Comparison of ENCODE assay signal across 29 cellular contexts in the genomic region with DNA sequence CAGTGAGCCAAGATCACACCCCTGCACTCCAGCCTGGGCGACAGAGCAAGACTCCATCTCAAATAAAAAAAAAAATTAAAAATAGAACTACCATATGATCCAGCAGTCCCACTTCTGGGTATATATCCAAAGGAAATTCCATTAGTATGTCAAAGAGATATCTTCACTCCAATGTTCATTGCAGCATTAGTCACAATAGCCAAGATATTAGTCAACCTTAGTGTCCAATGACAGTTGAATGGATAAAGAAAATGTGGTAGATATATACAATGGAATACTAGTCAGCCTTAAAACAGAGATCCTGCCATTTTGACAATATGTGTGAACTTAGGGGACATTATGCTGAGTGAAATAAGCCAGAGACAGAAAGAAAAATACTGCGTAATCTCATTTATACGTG.
"Had no signal": no experiment of that assay in that cellular context is flagged by ENCODE, and none has a peak within 500 bp of the region (broad histone marks: within the 10 kb centered on the region; RNA-seq: fewer than 3 reads in every experiment).

No MANE protein-coding gene starts in this region.

- ATAC-seq: heart right ventricle; left lung; right lobe of liver; stimulated activated effector memory CD8-positive, alpha-beta T cell treated with anti-CD3 and anti-CD28 coated beads, Interleukin-12 subunit alpha, Interleukin-12 subunit beta, amount 100 ng/mL, for 72 hours; T-helper 17 cell had no signal

- H3K27ac ChIP-seq: ascending aorta, brain microvascular endothelial cell, colonic mucosa, heart right ventricle, left lung, neutrophil, right lobe of liver, thoracic aorta, uterus had no signal

- H3K4me1 Mint-ChIP-seq: activated CD4-positive, alpha-beta memory T cell treated with anti-CD3 and anti-CD28 coated beads, Interleukin-2, amount 10 ng/mL, durations not matched to agents 7 days and 5 days; activated CD4-positive, alpha-beta T cell treated with anti-CD3 and anti-CD28 coated beads, Interleukin-2, amount 10 ng/mL, durations not matched to agents 7 days and 5 days; activated naive CD4-positive, alpha-beta T cell treated with anti-CD3 and anti-CD28 coated beads, Interleukin-2, amount 10 ng/mL, durations not matched to agents 7 days and 5 days; activated naive CD8-positive, alpha-beta T cell treated with anti-CD3 and anti-CD28 coated beads, Interleukin-2, amount 10 ng/mL, durations not matched to agents 7 days and 5 days; central memory CD8-positive, alpha-beta T cell; nephron; stimulated activated effector memory CD8-positive, alpha-beta T cell treated with anti-CD3 and anti-CD28 coated beads, Interleukin-12 subunit alpha, Interleukin-12 subunit beta, amount 100 ng/mL, for 72 hours had no signal

- H3K36me3 Mint-ChIP-seq: activated naive CD4-positive, alpha-beta T cell treated with anti-CD3 and anti-CD28 coated beads, Interleukin-2, amount 10 ng/mL, durations not matched to agents 7 days and 5 days; activated naive CD8-positive, alpha-beta T cell treated with anti-CD3 and anti-CD28 coated beads, Interleukin-2, amount 10 ng/mL, durations not matched to agents 7 days and 5 days; stimulated activated effector memory CD8-positive, alpha-beta T cell treated with anti-CD3 and anti-CD28 coated beads, Interleukin-12 subunit alpha, Interleukin-12 subunit beta, amount 100 ng/mL, for 72 hours had no signal

- H3K9me3 Mint-ChIP-seq: activated CD4-positive, alpha-beta memory T cell treated with anti-CD3 and anti-CD28 coated beads, Interleukin-2, amount 10 ng/mL, durations not matched to agents 7 days and 5 days; activated CD4-positive, alpha-beta T cell treated with anti-CD3 and anti-CD28 coated beads, Interleukin-2, amount 10 ng/mL, durations not matched to agents 7 days and 5 days; activated naive CD4-positive, alpha-beta T cell treated with anti-CD3 and anti-CD28 coated beads, Interleukin-2, amount 10 ng/mL, durations not matched to agents 7 days and 5 days; activated naive CD8-positive, alpha-beta T cell treated with anti-CD3 and anti-CD28 coated beads, Interleukin-2, amount 10 ng/mL, durations not matched to agents 7 days and 5 days; activated T-cell treated with anti-CD3 and anti-CD28 coated beads, Interleukin-2, amount 50 U/mL, for 24 hours; central memory CD8-positive, alpha-beta T cell; nephron; stimulated activated effector memory CD8-positive, alpha-beta T cell treated with anti-CD3 and anti-CD28 coated beads, Interleukin-12 subunit alpha, Interleukin-12 subunit beta, amount 100 ng/mL, for 72 hours; stimulated activated naive CD8-positive, alpha-beta T cell treated with anti-CD3 and anti-CD28 coated beads, Interleukin-15, Interleukin-2, amounts not matched to agents 100 ng/mL and 50 ng/mL, for 24 hours had no signal

- DNase-seq: activated CD4-positive, alpha-beta memory T cell treated with anti-CD3 and anti-CD28 coated beads, Interleukin-2, amount 10 ng/mL, durations not matched to agents 7 days and 5 days; activated CD4-positive, alpha-beta T cell treated with anti-CD3 and anti-CD28 coated beads for 1 hour; activated CD4-positive, alpha-beta T cell treated with anti-CD3 and anti-CD28 coated beads, Interleukin-2, amount 10 ng/mL, durations not matched to agents 7 days and 5 days; activated CD8-positive, alpha-beta memory T cell treated with anti-CD3 and anti-CD28 coated beads, Interleukin-2, amount 50 U/mL, for 48 hours; activated gamma-delta T cell; activated naive CD4-positive, alpha-beta T cell treated with anti-CD3 and anti-CD28 coated beads, Interleukin-2, amount 10 ng/mL, durations not matched to agents 7 days and 5 days; activated naive CD8-positive, alpha-beta T cell treated with anti-CD3 and anti-CD28 coated beads, Interleukin-2, amount 10 ng/mL, durations not matched to agents 7 days and 5 days; activated T-cell treated with anti-CD3 and anti-CD28 coated beads, Interleukin-2, amount 50 U/mL, for 24 hours; brain microvascular endothelial cell; colonic mucosa; effector CD8-positive, alpha-beta T cell; heart right ventricle; kidney glomerular epithelial cell; left lung; right lobe of liver; small intestine; stimulated activated CD4-positive, alpha-beta T cell treated with anti-CD3 and anti-CD28 coated beads, Interleukin-4, amount 100 ng/mL, for 24 hours; T-helper 17 cell; T1000; uterus had no signal

- H3K4me3 ChIP-seq: ascending aorta, colonic mucosa, heart right ventricle, left lung, lung, right lobe of liver, thoracic aorta, uterus had no signal

- H3K27me3 ChIP-seq: ascending aorta, brain microvascular endothelial cell, colonic mucosa, heart right ventricle, left lung, neutrophil, right lobe of liver, uterus had no signal

- H3K27me3 Mint-ChIP-seq: activated naive CD4-positive, alpha-beta T cell treated with anti-CD3 and anti-CD28 coated beads, Interleukin-2, amount 10 ng/mL, durations not matched to agents 7 days and 5 days; progenitor cell of endocrine pancreas had no signal

- H3K27ac Mint-ChIP-seq: activated CD4-positive, alpha-beta memory T cell treated with anti-CD3 and anti-CD28 coated beads, Interleukin-2, amount 10 ng/mL, durations not matched to agents 7 days and 5 days; activated CD4-positive, alpha-beta T cell treated with anti-CD3 and anti-CD28 coated beads, Interleukin-2, amount 10 ng/mL, durations not matched to agents 7 days and 5 days; activated naive CD4-positive, alpha-beta T cell treated with anti-CD3 and anti-CD28 coated beads, Interleukin-2, amount 10 ng/mL, durations not matched to agents 7 days and 5 days; activated naive CD8-positive, alpha-beta T cell treated with anti-CD3 and anti-CD28 coated beads, Interleukin-2, amount 10 ng/mL, durations not matched to agents 7 days and 5 days; activated T-cell treated with anti-CD3 and anti-CD28 coated beads, Interleukin-2, amount 50 U/mL, for 24 hours; nephron; progenitor cell of endocrine pancreas; stimulated activated effector memory CD8-positive, alpha-beta T cell treated with anti-CD3 and anti-CD28 coated beads, Interleukin-12 subunit alpha, Interleukin-12 subunit beta, amount 100 ng/mL, for 72 hours; stimulated activated naive CD8-positive, alpha-beta T cell treated with anti-CD3 and anti-CD28 coated beads, Interleukin-15, Interleukin-2, amounts not matched to agents 100 ng/mL and 50 ng/mL, for 24 hours; T-helper 17 cell had no signal

- H3K4me3 Mint-ChIP-seq: activated CD4-positive, alpha-beta memory T cell treated with anti-CD3 and anti-CD28 coated beads, Interleukin-2, amount 10 ng/mL, durations not matched to agents 7 days and 5 days; activated CD4-positive, alpha-beta T cell treated with anti-CD3 and anti-CD28 coated beads, Interleukin-2, amount 10 ng/mL, durations not matched to agents 7 days and 5 days; activated naive CD4-positive, alpha-beta T cell treated with anti-CD3 and anti-CD28 coated beads, Interleukin-2, amount 10 ng/mL, durations not matched to agents 7 days and 5 days; activated naive CD8-positive, alpha-beta T cell treated with anti-CD3 and anti-CD28 coated beads, Interleukin-2, amount 10 ng/mL, durations not matched to agents 7 days and 5 days; activated T-cell treated with anti-CD3 and anti-CD28 coated beads, Interleukin-2, amount 50 U/mL, for 24 hours; central memory CD8-positive, alpha-beta T cell; nephron; stimulated activated effector memory CD8-positive, alpha-beta T cell treated with anti-CD3 and anti-CD28 coated beads, Interleukin-12 subunit alpha, Interleukin-12 subunit beta, amount 100 ng/mL, for 72 hours; stimulated activated naive CD8-positive, alpha-beta T cell treated with anti-CD3 and anti-CD28 coated beads, Interleukin-15, Interleukin-2, amounts not matched to agents 100 ng/mL and 50 ng/mL, for 24 hours; T-helper 17 cell had no signal

- H3K4me1 ChIP-seq: colonic mucosa, left lung, right lobe of liver, uterus had no signal
